Comparison of ENCODE assay signal across 1 cellular context in genomic region chr17:29148790-29149430, GRCh38.
TF ChIP-seq lines count a peak whose summit lies in the region.

No MANE protein-coding gene starts in this region.

TF ChIP-seq in HepG2, 621 proteins besides CTCF, POLR2A, EP300 and RAD21 (continued from another document and continues in another):
- TF ChIP-seq ZBTB40 (IDR thresholded peaks at IDR 0.05), result no peak
- TF ChIP-seq ZBTB40 (CRISPR knock-in tag; IDR thresholded peaks at IDR 0.05), result no peak
- TF ChIP-seq ZKSCAN1 (IDR thresholded peaks at IDR 0.05; ENCODE audit: low read length), result no peak
- TF ChIP-seq POGZ (CRISPR knock-in tag; IDR thresholded peaks at IDR 0.05), result peak; percentile 89
- no peak for TF ChIP-seq ISX (CRISPR knock-in tag; conservative IDR thresholded peaks at IDR 0.05)
- peak; percentile 67; the same call in 1 of the 2 replicates for TF ChIP-seq IKZF5 (CRISPR knock-in tag; IDR thresholded peaks at IDR 0.05)
- TF ChIP-seq ZNF30 (CRISPR knock-in tag; IDR thresholded peaks at IDR 0.05), result no peak
- peak; percentile 50; the same call in 1 of the 2 replicates for TF ChIP-seq ZNF792 (CRISPR knock-in tag; IDR thresholded peaks at IDR 0.05)
- TF ChIP-seq PRMT3 (CRISPR knock-in tag; IDR thresholded peaks at IDR 0.05; ENCODE audit: borderline replicate concordance, low read depth), result no peak
- no peak for TF ChIP-seq NFIC (IDR thresholded peaks at IDR 0.05; ENCODE audit: low read length)
- no peak for TF ChIP-seq GABPA (IDR thresholded peaks at IDR 0.05; ENCODE audit: low read depth, low read length)
- TF ChIP-seq GABPA (CRISPR knock-in tag; IDR thresholded peaks at IDR 0.05; ENCODE audit: low read depth), result no peak
- peak; percentile 83 for TF ChIP-seq ZNF501 (CRISPR knock-in tag; IDR thresholded peaks at IDR 0.05)
- TF ChIP-seq MAFK (conservative IDR thresholded peaks at IDR 0.05 in 1 of 2, IDR thresholded peaks at IDR 0.05 in 1 of 2; ENCODE audit: low read length in 2 of 2), result no peak
- TF ChIP-seq GTF3A (CRISPR knock-in tag; conservative IDR thresholded peaks at IDR 0.05), result no peak
- TF ChIP-seq ZHX1 (CRISPR knock-in tag; IDR thresholded peaks at IDR 0.05; ENCODE audit: low read depth), result 0 out of 2 replicates have a peak, but pooled peaks have one; percentile 54
- no peak for TF ChIP-seq DNMT3B (CRISPR knock-in tag; conservative IDR thresholded peaks at IDR 0.05)
- TF ChIP-seq ZNF609 (CRISPR knock-in tag; IDR thresholded peaks at IDR 0.05; ENCODE audit: borderline replicate concordance), result no peak
- no peak for TF ChIP-seq ZNF407 (CRISPR knock-in tag; IDR thresholded peaks at IDR 0.05; ENCODE audit: not compliant biosample characterization)
- peak; percentile 88 for TF ChIP-seq ZFP36 (IDR thresholded peaks at IDR 0.05; ENCODE audit: borderline replicate concordance, low read depth, low read length, partially characterized antibody)
- TF ChIP-seq CENPBD1 (CRISPR knock-in tag; IDR thresholded peaks at IDR 0.05; ENCODE audit: borderline replicate concordance, low read depth), result no peak
- TF ChIP-seq IRF9 (CRISPR knock-in tag; IDR thresholded peaks at IDR 0.05; ENCODE audit: borderline replicate concordance), result peak; percentile 89; the same call in 1 of the 2 replicates
- TF ChIP-seq CHD4 (IDR thresholded peaks at IDR 0.05; ENCODE audit: borderline replicate concordance, low read length), result no peak
- no peak for TF ChIP-seq ARID2 (CRISPR knock-in tag; IDR thresholded peaks at IDR 0.05; ENCODE audit: borderline replicate concordance)
